ENCODE assay signal across 8 cellular contexts in genomic region chr3:64023187-64023860, GRCh38. TPM values are rescaled to one million over a fixed set of nuclear protein-coding genes. Genes with fewer than 3 reads are reported as not detected.
DNase-seq lines count a peak whose midpoint lies in the region; ATAC-seq and TF ChIP-seq lines count a peak whose summit lies in the region.

Gene PSMD6 (minus strand): TSS chr3:64023494. CDS start chr3:64023419, 75 bp downstream.

- CTCF ChIA-PET in AG04450 (lab: Charles Lee), result interaction anchor here (0.6 to 3.9 kb wide), 80 partner anchors 9 to 511 kb away, joined by 3 to 75 read pairs (median 4); partner anchors contain the start of gene PRICKLE2

- H3K9me3 ChIP-seq in AG04450 (ENCODE audit: control insufficient read depth, insufficient read depth, low read length), result no peaks in the 10 kb centered on the region; the same call in 1 of the 2 replicates

- peak within 1 kb of the TSS; percentile 95 for H3K4me3 ChIP-seq in AG04450 (ENCODE audit: low read depth, low read length)

- peaks cover 10% of the 10 kb centered on the region for H3K4me1 Mint-ChIP-seq in central memory CD8-positive, alpha-beta T cell

- peaks cover 40% of the 10 kb centered on the region for H3K36me3 Mint-ChIP-seq in central memory CD8-positive, alpha-beta T cell (ENCODE audit: insufficient read depth)

- DNase-seq in AG04450 (ENCODE audit: low read depth, low spot score), result peak; percentile 57
- peak; percentile 74 for DNase-seq in NCI-H226
- peak; percentile 84 for DNase-seq in activated CD4-positive, CD25-positive, alpha-beta regulatory T cell treated with anti-CD3 and anti-CD28 coated beads, Interleukin-2, amount 50 U/mL, for 16 hours (ENCODE audit: low read depth, low spot score)
- DNase-seq in central memory CD8-positive, alpha-beta T cell (ENCODE audit: low spot score in 2 of 2), result peak; percentile 89 to 97
- DNase-seq in islet precursor cell, result peak; percentile 94
- DNase-seq in stimulated activated CD4-positive, alpha-beta T cell treated with anti-CD3 and anti-CD28 coated beads, Interleukin-15, amount 100 ng/mL, for 1 hour (ENCODE audit: low read depth in 1 of 2, low spot score in 1 of 2), result peak; percentile 84 to 97

- no peaks in the 10 kb centered on the region for H3K9me3 Mint-ChIP-seq in central memory CD8-positive, alpha-beta T cell

- peak within 1 kb of the TSS; percentile 63 for H3K27ac ChIP-seq in AG04450 (ENCODE audit: low read depth, low read length)

- peak within 1 kb of the TSS; percentile 75 for H3K4me3 Mint-ChIP-seq in central memory CD8-positive, alpha-beta T cell

- ATAC-seq in GM18867 (IDR thresholded peaks at IDR 0.05; ENCODE audit: unreplicated experiment) (peak; percentile 95), HG03103 (IDR thresholded peaks at IDR 0.05; ENCODE audit: low read depth, unreplicated experiment) (peak; percentile 96)
- peak; percentile 86 for ATAC-seq in central memory CD8-positive, alpha-beta T cell (replicated peaks; ENCODE audit: extremely low read depth, poor library complexity, severe bottlenecking)

- no peaks in the 10 kb centered on the region for H3K27me3 ChIP-seq in AG04450 (ENCODE audit: control insufficient read depth, insufficient read depth, low read length)

- H3K27ac Mint-ChIP-seq in central memory CD8-positive, alpha-beta T cell (ENCODE audit: low read depth), result peak within 1 kb of the TSS; percentile 86

- peaks cover 18% of the 10 kb centered on the region for H3K27me3 Mint-ChIP-seq in central memory CD8-positive, alpha-beta T cell

- POLR2A ChIA-PET in AG04450 (lab: Yijun Ruan, JAX), result interaction anchor here (0.6 kb wide), 1 partner anchor 478 kb away, joined by 3 read pairs; no protein-coding TSS in a partner anchor

- TF ChIP-seq CTCF in AG04450 (IDR thresholded peaks at IDR 0.05; ENCODE audit: low read depth, low read length), result peak; percentile 100

RNA-seq across cellular contexts. Expression of gene PSMD6, which starts in this region (rescaled TPM):
- 69.4 and 83.6 TPM in 2 replicates for polyA plus RNA-seq in AG04450 (2011; rRNA removed)
- polyA minus RNA-seq in AG04450 (2011; rRNA and poly(A)+ RNA removed), result 25.9 and 38.0 TPM in 2 replicates

Comparison
In these comparisons a context has a peak if more than half of its experiments do, and no peak if none do; other contexts are left out.
1. Peak in every context shown above with its lines: DNase-seq, ATAC-seq, H3K4me3 ChIP-seq and H3K27ac ChIP-seq.